ENCODE assay signal across 1 cellular context in the genomic region with DNA sequence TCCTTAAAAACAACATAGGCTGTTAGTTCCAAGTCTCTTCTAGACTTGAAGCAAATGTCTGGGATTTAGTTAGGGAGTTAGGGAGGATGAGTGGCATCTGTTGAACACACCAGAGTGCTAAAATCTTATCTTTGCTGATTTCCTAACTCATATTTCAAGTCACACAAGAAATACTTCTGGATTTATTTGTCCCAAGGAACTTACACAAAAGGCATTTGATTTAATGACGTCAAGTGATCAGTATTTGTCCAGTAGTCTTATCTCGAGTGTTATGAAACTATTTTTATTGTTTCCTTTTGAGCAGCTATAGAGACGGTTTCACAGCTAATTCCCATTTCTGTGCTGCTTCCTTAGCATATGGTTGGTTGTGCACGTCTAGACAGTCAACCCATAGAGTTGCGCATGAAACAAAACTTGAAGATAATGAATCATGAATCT.
TF ChIP-seq lines count a peak whose summit lies in the region.

No MANE protein-coding gene starts in this region.

TF ChIP-seq in GM23338, 12 proteins besides CTCF, POLR2A, EP300 and RAD21 (continued from another document):
- TF ChIP-seq, protein P1, sequence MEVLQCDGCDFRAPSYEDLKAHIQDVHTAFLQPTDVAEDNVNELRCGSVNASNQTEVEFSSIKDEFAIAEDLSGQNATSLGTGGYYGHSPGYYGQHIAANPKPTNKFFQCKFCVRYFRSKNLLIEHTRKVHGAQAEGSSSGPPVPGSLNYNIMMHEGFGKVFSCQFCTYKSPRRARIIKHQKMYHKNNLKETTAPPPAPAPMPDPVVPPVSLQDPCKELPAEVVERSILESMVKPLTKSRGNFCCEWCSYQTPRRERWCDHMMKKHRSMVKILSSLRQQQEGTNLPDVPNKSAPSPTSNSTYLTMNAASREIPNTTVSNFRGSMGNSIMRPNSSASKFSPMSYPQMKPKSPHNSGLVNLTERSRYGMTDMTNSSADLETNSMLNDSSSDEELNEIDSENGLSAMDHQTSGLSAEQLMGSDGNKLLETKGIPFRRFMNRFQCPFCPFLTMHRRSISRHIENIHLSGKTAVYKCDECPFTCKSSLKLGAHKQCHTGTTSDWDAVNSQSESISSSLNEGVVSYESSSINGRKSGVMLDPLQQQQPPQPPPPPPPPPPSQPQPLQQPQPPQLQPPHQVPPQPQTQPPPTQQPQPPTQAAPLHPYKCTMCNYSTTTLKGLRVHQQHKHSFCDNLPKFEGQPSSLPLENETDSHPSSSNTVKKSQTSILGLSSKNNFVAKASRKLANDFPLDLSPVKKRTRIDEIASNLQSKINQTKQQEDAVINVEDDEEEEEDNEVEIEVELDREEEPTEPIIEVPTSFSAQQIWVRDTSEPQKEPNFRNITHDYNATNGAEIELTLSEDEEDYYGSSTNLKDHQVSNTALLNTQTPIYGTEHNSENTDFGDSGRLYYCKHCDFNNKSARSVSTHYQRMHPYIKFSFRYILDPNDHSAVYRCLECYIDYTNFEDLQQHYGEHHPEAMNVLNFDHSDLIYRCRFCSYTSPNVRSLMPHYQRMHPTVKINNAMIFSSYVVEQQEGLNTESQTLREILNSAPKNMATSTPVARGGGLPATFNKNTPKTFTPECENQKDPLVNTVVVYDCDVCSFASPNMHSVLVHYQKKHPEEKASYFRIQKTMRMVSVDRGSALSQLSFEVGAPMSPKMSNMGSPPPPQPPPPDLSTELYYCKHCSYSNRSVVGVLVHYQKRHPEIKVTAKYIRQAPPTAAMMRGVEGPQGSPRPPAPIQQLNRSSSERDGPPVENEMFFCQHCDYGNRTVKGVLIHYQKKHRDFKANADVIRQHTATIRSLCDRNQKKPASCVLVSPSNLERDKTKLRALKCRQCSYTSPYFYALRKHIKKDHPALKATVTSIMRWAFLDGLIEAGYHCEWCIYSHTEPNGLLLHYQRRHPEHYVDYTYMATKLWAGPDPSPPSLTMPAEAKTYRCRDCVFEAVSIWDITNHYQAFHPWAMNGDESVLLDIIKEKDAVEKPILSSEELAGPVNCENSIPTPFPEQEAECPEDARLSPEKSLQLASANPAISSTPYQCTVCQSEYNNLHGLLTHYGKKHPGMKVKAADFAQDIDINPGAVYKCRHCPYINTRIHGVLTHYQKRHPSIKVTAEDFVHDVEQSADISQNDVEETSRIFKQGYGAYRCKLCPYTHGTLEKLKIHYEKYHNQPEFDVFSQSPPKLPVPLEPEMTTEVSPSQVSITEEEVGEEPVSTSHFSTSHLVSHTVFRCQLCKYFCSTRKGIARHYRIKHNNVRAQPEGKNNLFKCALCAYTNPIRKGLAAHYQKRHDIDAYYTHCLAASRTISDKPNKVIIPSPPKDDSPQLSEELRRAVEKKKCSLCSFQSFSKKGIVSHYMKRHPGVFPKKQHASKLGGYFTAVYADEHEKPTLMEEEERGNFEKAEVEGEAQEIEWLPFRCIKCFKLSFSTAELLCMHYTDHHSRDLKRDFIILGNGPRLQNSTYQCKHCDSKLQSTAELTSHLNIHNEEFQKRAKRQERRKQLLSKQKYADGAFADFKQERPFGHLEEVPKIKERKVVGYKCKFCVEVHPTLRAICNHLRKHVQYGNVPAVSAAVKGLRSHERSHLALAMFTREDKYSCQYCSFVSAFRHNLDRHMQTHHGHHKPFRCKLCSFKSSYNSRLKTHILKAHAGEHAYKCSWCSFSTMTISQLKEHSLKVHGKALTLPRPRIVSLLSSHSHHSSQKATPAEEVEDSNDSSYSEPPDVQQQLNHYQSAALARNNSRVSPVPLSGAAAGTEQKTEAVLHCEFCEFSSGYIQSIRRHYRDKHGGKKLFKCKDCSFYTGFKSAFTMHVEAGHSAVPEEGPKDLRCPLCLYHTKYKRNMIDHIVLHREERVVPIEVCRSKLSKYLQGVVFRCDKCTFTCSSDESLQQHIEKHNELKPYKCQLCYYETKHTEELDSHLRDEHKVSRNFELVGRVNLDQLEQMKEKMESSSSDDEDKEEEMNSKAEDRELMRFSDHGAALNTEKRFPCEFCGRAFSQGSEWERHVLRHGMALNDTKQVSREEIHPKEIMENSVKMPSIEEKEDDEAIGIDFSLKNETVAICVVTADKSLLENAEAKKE (CRISPR knock-in tag; IDR thresholded peaks at IDR 0.05) = no peak
- TF ChIP-seq STAT1 (IDR thresholded peaks at IDR 0.05; ENCODE audit: unreplicated experiment) = no peak
- TF ChIP-seq POLR2AphosphoS5 (IDR thresholded peaks at IDR 0.05; ENCODE audit: low read depth) = no peak
- TF ChIP-seq, protein P2, sequence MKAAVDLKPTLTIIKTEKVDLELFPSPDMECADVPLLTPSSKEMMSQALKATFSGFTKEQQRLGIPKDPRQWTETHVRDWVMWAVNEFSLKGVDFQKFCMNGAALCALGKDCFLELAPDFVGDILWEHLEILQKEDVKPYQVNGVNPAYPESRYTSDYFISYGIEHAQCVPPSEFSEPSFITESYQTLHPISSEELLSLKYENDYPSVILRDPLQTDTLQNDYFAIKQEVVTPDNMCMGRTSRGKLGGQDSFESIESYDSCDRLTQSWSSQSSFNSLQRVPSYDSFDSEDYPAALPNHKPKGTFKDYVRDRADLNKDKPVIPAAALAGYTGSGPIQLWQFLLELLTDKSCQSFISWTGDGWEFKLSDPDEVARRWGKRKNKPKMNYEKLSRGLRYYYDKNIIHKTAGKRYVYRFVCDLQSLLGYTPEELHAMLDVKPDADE (IDR thresholded peaks at IDR 0.05) = no peak
- no peak for TF ChIP-seq EZH2 (IDR thresholded peaks at IDR 0.05; ENCODE audit: low read depth, unreplicated experiment)
- TF ChIP-seq, protein P3, sequence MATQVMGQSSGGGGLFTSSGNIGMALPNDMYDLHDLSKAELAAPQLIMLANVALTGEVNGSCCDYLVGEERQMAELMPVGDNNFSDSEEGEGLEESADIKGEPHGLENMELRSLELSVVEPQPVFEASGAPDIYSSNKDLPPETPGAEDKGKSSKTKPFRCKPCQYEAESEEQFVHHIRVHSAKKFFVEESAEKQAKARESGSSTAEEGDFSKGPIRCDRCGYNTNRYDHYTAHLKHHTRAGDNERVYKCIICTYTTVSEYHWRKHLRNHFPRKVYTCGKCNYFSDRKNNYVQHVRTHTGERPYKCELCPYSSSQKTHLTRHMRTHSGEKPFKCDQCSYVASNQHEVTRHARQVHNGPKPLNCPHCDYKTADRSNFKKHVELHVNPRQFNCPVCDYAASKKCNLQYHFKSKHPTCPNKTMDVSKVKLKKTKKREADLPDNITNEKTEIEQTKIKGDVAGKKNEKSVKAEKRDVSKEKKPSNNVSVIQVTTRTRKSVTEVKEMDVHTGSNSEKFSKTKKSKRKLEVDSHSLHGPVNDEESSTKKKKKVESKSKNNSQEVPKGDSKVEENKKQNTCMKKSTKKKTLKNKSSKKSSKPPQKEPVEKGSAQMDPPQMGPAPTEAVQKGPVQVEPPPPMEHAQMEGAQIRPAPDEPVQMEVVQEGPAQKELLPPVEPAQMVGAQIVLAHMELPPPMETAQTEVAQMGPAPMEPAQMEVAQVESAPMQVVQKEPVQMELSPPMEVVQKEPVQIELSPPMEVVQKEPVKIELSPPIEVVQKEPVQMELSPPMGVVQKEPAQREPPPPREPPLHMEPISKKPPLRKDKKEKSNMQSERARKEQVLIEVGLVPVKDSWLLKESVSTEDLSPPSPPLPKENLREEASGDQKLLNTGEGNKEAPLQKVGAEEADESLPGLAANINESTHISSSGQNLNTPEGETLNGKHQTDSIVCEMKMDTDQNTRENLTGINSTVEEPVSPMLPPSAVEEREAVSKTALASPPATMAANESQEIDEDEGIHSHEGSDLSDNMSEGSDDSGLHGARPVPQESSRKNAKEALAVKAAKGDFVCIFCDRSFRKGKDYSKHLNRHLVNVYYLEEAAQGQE (IDR thresholded peaks at IDR 0.05; ENCODE audit: unreplicated experiment) = no peak
- no peak for TF ChIP-seq EZH2phosphoT487 (IDR thresholded peaks at IDR 0.05; ENCODE audit: unreplicated experiment)
- no peak for TF ChIP-seq ZNF331 (CRISPR knock-in tag; IDR thresholded peaks at IDR 0.05; ENCODE audit: low read depth)
- TF ChIP-seq ZNF114 (CRISPR knock-in tag; IDR thresholded peaks at IDR 0.05) = no peak
- no peak for TF ChIP-seq NANOG (IDR thresholded peaks at IDR 0.05; ENCODE audit: borderline replicate concordance)
TF ChIP-seq in GM23338: peak in this region for 0.
